In the genomic region with DNA sequence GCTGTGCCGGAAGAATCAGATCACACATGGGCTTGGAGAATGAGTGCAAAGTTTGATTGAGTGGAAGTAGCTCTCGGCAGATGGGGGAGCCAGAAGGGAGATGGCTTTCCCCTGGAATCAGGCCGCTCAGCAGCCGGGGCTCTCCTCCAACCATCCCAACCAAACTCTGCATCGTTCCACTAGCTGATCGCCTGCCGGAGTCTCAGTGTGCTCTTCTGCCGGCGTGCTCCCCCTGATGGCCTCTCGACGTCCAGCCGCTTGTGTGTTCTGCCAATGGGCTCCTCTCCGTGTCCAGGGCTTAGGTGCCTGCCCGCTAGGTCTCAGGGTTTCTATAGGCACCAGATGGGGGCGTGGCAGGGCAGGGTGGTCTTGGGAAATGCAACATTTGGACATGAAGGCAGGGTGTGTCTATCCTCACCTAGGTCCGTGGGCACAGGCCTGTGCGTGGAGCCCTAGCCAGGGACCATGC, we compare ENCODE assay signal across 9 cellular contexts. TPM values are rescaled to one million over a fixed set of nuclear protein-coding genes. Genes with fewer than 3 reads are reported as not detected.
DNase-seq lines count a peak whose midpoint lies in the region; ATAC-seq and TF ChIP-seq lines count a peak whose summit lies in the region.
"Had no signal": no experiment of that assay in that cellular context is flagged by ENCODE, and none has a peak within 500 bp of the region (broad histone marks: within the 10 kb centered on the region; RNA-seq: fewer than 3 reads in every experiment).

No MANE protein-coding gene starts in this region.

- intact Hi-C loops in colonic mucosa (cut with DNase I) = no loop called here

- no peaks in the 10 kb centered on the region for H3K9me3 ChIP-seq in colonic mucosa
- peaks cover 0 to 3% of the 10 kb centered on the region in 2 donors for H3K9me3 ChIP-seq in lung (ENCODE audit: control insufficient read depth in 2 of 2, insufficient read depth in 1 of 2, low read length in 1 of 2)

- peak; percentile 74 for TF ChIP-seq CTCF in C4-2B (conservative IDR thresholded peaks at IDR 0.05)
- no peak for TF ChIP-seq CTCF in colonic mucosa (IDR thresholded peaks at IDR 0.05)
- TF ChIP-seq CTCF in lung (IDR thresholded peaks at IDR 0.05; ENCODE audit: control extremely low read depth, extremely low read depth) = no peak

- ATAC-seq in lung (ENCODE audit: insufficient read depth, low FRiP score) = peak; percentile 63
- ATAC-seq: HCT116 had no signal

- no peaks in the 10 kb centered on the region for H3K4me1 ChIP-seq in colonic mucosa
- no peaks in the 10 kb centered on the region for H3K4me1 ChIP-seq in lung (ENCODE audit: control insufficient read depth in 2 of 2, insufficient read depth in 2 of 2, low read length in 2 of 2)

- H3K27me3 ChIP-seq in colonic mucosa (no peaks in the 10 kb centered on the region), lung (ENCODE audit: control insufficient read depth, insufficient read depth) (peaks cover 3% of the 10 kb centered on the region)

- 13 to 14% methylated on average over 17 of the region's 17 CpGs for WGBS in lung, 2 donors

- H3K27ac ChIP-seq in C4-2B (no peak overlapping the region), colonic mucosa (no peak overlapping the region), lung (ENCODE audit: low read depth in 1 of 2, low read length in 1 of 2) (no peak overlapping the region)

- DNase-seq in NCI-H146 (lab: John Stamatoyannopoulos, UW) = peak; percentile 56
- peak; percentile 42 for DNase-seq in colonic mucosa
- no peak for DNase-seq in lung (ENCODE audit: low spot score)
- no peak for DNase-seq in activated CD4-positive, CD25-positive, alpha-beta regulatory T cell (lab: John Stamatoyannopoulos, UW)
- DNase-seq in stimulated activated CD4-positive, alpha-beta T cell treated with anti-CD3 and anti-CD28 coated beads, Interleukin-4, amount 100 ng/mL, for 1 hour = no peak
- DNase-seq in NCI-H2171 treated with DMSO at 0.1 percent for 48 hours (lab: John Stamatoyannopoulos, UW) = no peak
- no peak for DNase-seq in NCI-H1694 (lab: John Stamatoyannopoulos, UW)

- H3K36me3 ChIP-seq in colonic mucosa (no peaks in the 10 kb centered on the region), lung (ENCODE audit: control insufficient read depth in 2 of 2, insufficient read depth in 2 of 2, low read length in 2 of 2) (no peaks in the 10 kb centered on the region)

- H3K4me3 ChIP-seq in colonic mucosa = no peak overlapping the region
- no peak overlapping the region for H3K4me3 ChIP-seq in lung

- H3K9ac ChIP-seq in colonic mucosa (ENCODE audit: low read depth in 2 of 2, low read length in 2 of 2) = no peak overlapping the region

RNA-seq across cellular contexts. Expression of a gene that starts 4.9 kb away (rescaled TPM):
- not detected for total RNA-seq in colonic mucosa
- total RNA-seq in lung = under 1 TPM in 1 of 2 donors, not detected in 1; 0.71 TPM
- 1 to 10 TPM in 1 of 2 donors, under 1 TPM in 1; 0.57 to 1.2 TPM for polyA plus RNA-seq in lung

RNA-seq across cellular contexts. Expression of a gene that starts 14.9 kb away (rescaled TPM):
- total RNA-seq in colonic mucosa = 10 to 100 TPM; 35.4 to 38.7 TPM
- 10 to 100 TPM; 23.7 to 33.8 TPM for total RNA-seq in lung
- polyA plus RNA-seq in lung = 10 to 100 TPM; 21.9 to 24.4 TPM

RNA-seq across cellular contexts. Expression of a gene that starts 23.4 kb away (rescaled TPM):
- total RNA-seq in colonic mucosa (under 1 TPM in 1 of 2 donors, not detected in 1; 0.29 TPM), lung (1 to 10 TPM in 1 of 2 donors, not detected in 1; 1.7 TPM)
- polyA plus RNA-seq in lung = under 1 TPM in 1 of 2 donors, not detected in 1; 0.10 TPM

RNA-seq across cellular contexts. Expression of a gene that starts 41.8 kb away (rescaled TPM):
- total RNA-seq in colonic mucosa = 100 to 1,000 TPM in 1 of 2 donors, 10 to 100 TPM in 1; 66.9 to 109 TPM
- 100 to 1,000 TPM in 1 of 2 donors, 10 to 100 TPM in 1; 47.0 to 108 TPM for total RNA-seq in lung
- 100 to 1,000 TPM in 1 of 2 donors, 10 to 100 TPM in 1; 70.8 to 104 TPM for polyA plus RNA-seq in lung

Comparison
In these comparisons a context has a peak if more than half of its experiments do, and no peak if none do; other contexts are left out.
1. DNase-seq: peak in NCI-H146 (single experiment) and colonic mucosa (single experiment); none in lung (single experiment), activated CD4-positive, CD25-positive, alpha-beta regulatory T cell (0 of 4), stimulated activated CD4-positive, alpha-beta T cell treated with anti-CD3 and anti-CD28 coated beads, Interleukin-4, amount 100 ng/mL, for 1 hour (single experiment), NCI-H2171 treated with DMSO at 0.1 percent for 48 hours (single experiment) and NCI-H1694 (single experiment).